In the genomic region with DNA sequence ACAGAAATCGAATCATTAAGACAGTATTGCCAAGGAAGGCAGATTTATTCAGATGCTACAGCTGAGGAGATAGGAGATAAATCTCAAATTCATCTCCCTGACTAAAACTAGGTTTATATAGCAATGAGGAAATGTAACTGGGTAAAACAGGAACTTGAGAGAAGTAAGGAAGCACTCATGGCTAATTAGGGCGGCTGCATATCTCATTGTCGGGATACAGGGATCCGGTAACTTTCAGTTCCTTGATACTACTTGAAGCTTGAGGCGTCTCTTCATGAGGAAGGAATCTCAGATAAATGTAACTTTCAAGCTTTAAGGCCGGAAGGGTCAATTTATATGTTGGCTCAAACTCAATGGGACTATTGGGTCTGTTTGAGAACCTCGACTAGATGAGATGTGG, we compare ENCODE assay signal across 15 cellular contexts.
"Had no signal": no experiment of that assay in that cellular context is flagged by ENCODE, and none has a peak within 500 bp of the region (broad histone marks: within the 10 kb centered on the region; RNA-seq: fewer than 3 reads in every experiment).

No MANE protein-coding gene starts in this region.

- DNase-seq: activated CD4-positive, alpha-beta memory T cell treated with anti-CD3 and anti-CD28 coated beads, Interleukin-2, amount 10 ng/mL, durations not matched to agents 7 days and 5 days; activated CD4-positive, alpha-beta T cell treated with anti-CD3 and anti-CD28 coated beads for 36 hours; activated effector memory CD4-positive, alpha-beta T cell treated with anti-CD3 and anti-CD28 coated beads, Interleukin-2, amount 50 U/mL, for 16 hours; activated T-cell treated with anti-CD3 and anti-CD28 coated beads, Interleukin-2, amount 50 U/mL, for 4 hours; kidney; left lung; mucosa of descending colon; naive thymus-derived CD4-positive, alpha-beta T cell; stimulated activated CD4-positive, alpha-beta T cell treated with anti-CD3 and anti-CD28 coated beads, Interleukin-12 subunit alpha, Interleukin-12 subunit beta, amount 100 ng/mL, for 4 hours; WERI-Rb-1 had no signal

- H2AFZ ChIP-seq: hepatocyte, parathyroid adenoma had no signal

- H3K4me3 ChIP-seq: adrenal gland, hepatocyte, left lung, mucosa of descending colon, thoracic aorta had no signal

- H3K27me3 ChIP-seq: hepatocyte, left lung had no signal

- H3K4me2 ChIP-seq: hepatocyte had no signal

- H3K9me3 ChIP-seq: adrenal gland, left lung, mucosa of descending colon, thoracic aorta had no signal

- H3K9ac ChIP-seq: parathyroid adenoma had no signal

- H3K79me2 ChIP-seq: hepatocyte, parathyroid adenoma had no signal

- H3K36me3 ChIP-seq: adrenal gland, left lung, thoracic aorta, WERI-Rb-1 had no signal

- H3K4me1 ChIP-seq: adrenal gland, left lung, parathyroid adenoma had no signal

- ATAC-seq: activated CD4-positive, alpha-beta T cell treated with anti-CD3 and anti-CD28 coated beads for 36 hours; activated T-cell treated with anti-CD3 and anti-CD28 coated beads, Interleukin-2, amount 50 U/mL, for 4 hours; left lung; mucosa of descending colon; naive thymus-derived CD4-positive, alpha-beta T cell; stimulated activated effector memory CD8-positive, alpha-beta T cell treated with anti-CD3 and anti-CD28 coated beads, Interleukin-12 subunit alpha, Interleukin-12 subunit beta, amount 100 ng/mL, for 72 hours had no signal

- H3K27ac ChIP-seq: adrenal gland, hepatocyte, left lung, parathyroid adenoma, thoracic aorta, WERI-Rb-1 had no signal
